Comparison of ENCODE assay signal across 15 cellular contexts in genomic region chr16:17590711-17591654, GRCh38.
DNase-seq lines count a peak whose midpoint lies in the region; ATAC-seq lines count a peak whose summit lies in the region.
"Had no signal": no experiment of that assay in that cellular context is flagged by ENCODE, and none has a peak within 500 bp of the region (broad histone marks: within the 10 kb centered on the region; RNA-seq: fewer than 3 reads in every experiment).

No MANE protein-coding gene starts in this region.

- H3K36me3 ChIP-seq in mesendoderm (ENCODE audit: control insufficient read depth, insufficient read depth, low read length), result no peaks in the 10 kb centered on the region
- H3K36me3 ChIP-seq: esophagus muscularis mucosa, left ventricle myocardium inferior, Peyer's patch, right atrium auricular region, vagina had no signal

- no peaks in the 10 kb centered on the region for H3K4me1 Mint-ChIP-seq in activated naive CD4-positive, alpha-beta T cell treated with anti-CD3 and anti-CD28 coated beads for 36 hours (ENCODE audit: low read depth)
- peaks cover 6% of the 10 kb centered on the region for H3K4me1 Mint-ChIP-seq in stimulated activated naive CD8-positive, alpha-beta T cell treated with anti-CD3 and anti-CD28 coated beads, Interleukin-15, amount 100 ng/mL, for 72 hours

- no peak overlapping the region for H4K5ac ChIP-seq in mesendoderm (ENCODE audit: low read length)

- no peak overlapping the region for H2BK120ac ChIP-seq in mesendoderm (ENCODE audit: low read depth, low read length)

- H2BK15ac ChIP-seq in mesendoderm (replicated peaks; ENCODE audit: low read depth), result no peak overlapping the region

- no peak overlapping the region for H3K4ac ChIP-seq in mesendoderm (ENCODE audit: low read depth, low read length)

- H3K4me1 ChIP-seq in mesendoderm (ENCODE audit: control insufficient read depth, low read depth, low read length), result no peaks in the 10 kb centered on the region
- H3K4me1 ChIP-seq: A549, esophagus muscularis mucosa, left ventricle myocardium inferior, Peyer's patch, right atrium auricular region, vagina had no signal

- H3K27ac ChIP-seq in mesendoderm (ENCODE audit: low read depth, low read length), result no peak overlapping the region
- H3K27ac ChIP-seq: A549, esophagus muscularis mucosa, left ventricle myocardium inferior, Peyer's patch, right atrium auricular region, vagina had no signal

- H3K9me3 Mint-ChIP-seq in activated naive CD4-positive, alpha-beta T cell treated with anti-CD3 and anti-CD28 coated beads for 36 hours, result peaks cover 3% of the 10 kb centered on the region
- peaks cover 10 to 13% of the 10 kb centered on the region in 2 donors for H3K9me3 Mint-ChIP-seq in stimulated activated naive CD8-positive, alpha-beta T cell treated with anti-CD3 and anti-CD28 coated beads, Interleukin-15, amount 100 ng/mL, for 72 hours

- H3K79me2 ChIP-seq in mesendoderm (ENCODE audit: control insufficient read depth, insufficient read depth, low read length), result no peaks in the 10 kb centered on the region

- CTCF ChIA-PET in activated naive CD4-positive, alpha-beta T cell treated with anti-CD3 and anti-CD28 coated beads for 36 hours (lab: Charles Lee), result no interaction called here

- no peaks in the 10 kb centered on the region for H3K27me3 ChIP-seq in mesendoderm (ENCODE audit: insufficient read depth, low read length, poor library complexity)
- H3K27me3 ChIP-seq: esophagus muscularis mucosa, Peyer's patch, right atrium auricular region, vagina had no signal

- no peak overlapping the region for H2AK5ac ChIP-seq in mesendoderm (ENCODE audit: low read length)

- peaks cover 7% of the 10 kb centered on the region for H3K27me3 Mint-ChIP-seq in activated naive CD4-positive, alpha-beta T cell treated with anti-CD3 and anti-CD28 coated beads for 36 hours (ENCODE audit: low read depth)
- H3K27me3 Mint-ChIP-seq in stimulated activated naive CD8-positive, alpha-beta T cell treated with anti-CD3 and anti-CD28 coated beads, Interleukin-15, amount 100 ng/mL, for 72 hours, result peaks cover 29% of the 10 kb centered on the region

- H3K4me3 ChIP-seq in mesendoderm (ENCODE audit: low read length), result no peak overlapping the region
- H3K4me3 ChIP-seq: A549, esophagus muscularis mucosa, left ventricle myocardium inferior, Peyer's patch, right atrium auricular region, vagina had no signal

- peak; percentile 90 for ATAC-seq in stimulated activated naive CD8-positive, alpha-beta T cell treated with anti-CD3 and anti-CD28 coated beads, Interleukin-15, amount 100 ng/mL, for 72 hours
- no peak for ATAC-seq in GM21619 (IDR thresholded peaks at IDR 0.05; ENCODE audit: unreplicated experiment)
- ATAC-seq: A549 had no signal

- no peak overlapping the region for H3K9ac ChIP-seq in mesendoderm (ENCODE audit: low read length)

- no peak overlapping the region for H3K18ac ChIP-seq in mesendoderm (ENCODE audit: low read length)

- H2BK5ac ChIP-seq in mesendoderm (ENCODE audit: low read length), result no peak overlapping the region

- peaks cover 2% of the 10 kb centered on the region for H3K36me3 Mint-ChIP-seq in activated naive CD4-positive, alpha-beta T cell treated with anti-CD3 and anti-CD28 coated beads for 36 hours (ENCODE audit: low read depth)

- intact Hi-C loops in activated naive CD4-positive, alpha-beta T cell treated with anti-CD3 and anti-CD28 coated beads for 36 hours (cut with micrococcal nuclease), result no loop called here

- no peak overlapping the region for H3K4me3 Mint-ChIP-seq in activated naive CD4-positive, alpha-beta T cell treated with anti-CD3 and anti-CD28 coated beads for 36 hours
- H3K4me3 Mint-ChIP-seq in stimulated activated naive CD8-positive, alpha-beta T cell treated with anti-CD3 and anti-CD28 coated beads, Interleukin-15, amount 100 ng/mL, for 72 hours, result peak overlapping the region in 1 of 2 donors; percentile 44

- H4K8ac ChIP-seq in mesendoderm (ENCODE audit: low read depth, low read length), result no peak overlapping the region

- WGBS in mesendoderm (ENCODE audit: extremely low coverage, insufficient coverage, low lambda C conversion rate), result no CpG with 5 or more reads among the region's 9 CpGs

- no peak overlapping the region for H3K56ac ChIP-seq in mesendoderm (ENCODE audit: low read length)

- no peak overlapping the region for H3K4me2 ChIP-seq in mesendoderm (ENCODE audit: low read length)
- H3K4me2 ChIP-seq: A549 had no signal

- peak; percentile 46 for DNase-seq in activated naive CD4-positive, alpha-beta T cell treated with anti-CD3 and anti-CD28 coated beads for 36 hours
- DNase-seq in activated naive CD4-positive, alpha-beta T cell treated with anti-CD3 and anti-CD28 coated beads, Interleukin-2, amount 50 U/mL, for 16 hours, result no peak
- DNase-seq in activated CD8-positive, alpha-beta memory T cell treated with anti-CD3 and anti-CD28 coated beads, Interleukin-2, amount 50 U/mL, for 48 hours, result peak; percentile 76
- DNase-seq in mesendoderm (peak; percentile 9), globus pallidus (ENCODE audit: low spot score) (no peak), NCI-H1436 treated with DMSO at 0.1 percent for 48 hours (lab: John Stamatoyannopoulos, UW) (no peak)
- DNase-seq in stimulated activated naive CD8-positive, alpha-beta T cell treated with anti-CD3 and anti-CD28 coated beads, Interleukin-15, amount 100 ng/mL, for 72 hours, result peak; percentile 44 to 74
- DNase-seq: left ventricle myocardium inferior, MM.1S, Peyer's patch had no signal

- peak overlapping the region; percentile 67 for H3K27ac Mint-ChIP-seq in activated naive CD4-positive, alpha-beta T cell treated with anti-CD3 and anti-CD28 coated beads for 36 hours
- H3K27ac Mint-ChIP-seq in stimulated activated naive CD8-positive, alpha-beta T cell treated with anti-CD3 and anti-CD28 coated beads, Interleukin-15, amount 100 ng/mL, for 72 hours, result peak overlapping the region; percentile 78 to 85

- H3K79me1 ChIP-seq in mesendoderm (ENCODE audit: low read length), result no peaks in the 10 kb centered on the region

- no peak overlapping the region for H3K23ac ChIP-seq in mesendoderm (ENCODE audit: low read length)

Comparison
In these comparisons a context has a peak if more than half of its experiments do, and no peak if none do; other contexts are left out.
1. DNase-seq: peak in activated naive CD4-positive, alpha-beta T cell treated with anti-CD3 and anti-CD28 coated beads for 36 hours (single experiment), activated CD8-positive, alpha-beta memory T cell treated with anti-CD3 and anti-CD28 coated beads, Interleukin-2, amount 50 U/mL, for 48 hours (single experiment), mesendoderm (single experiment) and stimulated activated naive CD8-positive, alpha-beta T cell treated with anti-CD3 and anti-CD28 coated beads, Interleukin-15, amount 100 ng/mL, for 72 hours (2 of 2); none in activated naive CD4-positive, alpha-beta T cell treated with anti-CD3 and anti-CD28 coated beads, Interleukin-2, amount 50 U/mL, for 16 hours (single experiment), globus pallidus (single experiment) and NCI-H1436 treated with DMSO at 0.1 percent for 48 hours (single experiment).